Comparison of ENCODE assay signal across 17 cellular contexts in the genomic region with DNA sequence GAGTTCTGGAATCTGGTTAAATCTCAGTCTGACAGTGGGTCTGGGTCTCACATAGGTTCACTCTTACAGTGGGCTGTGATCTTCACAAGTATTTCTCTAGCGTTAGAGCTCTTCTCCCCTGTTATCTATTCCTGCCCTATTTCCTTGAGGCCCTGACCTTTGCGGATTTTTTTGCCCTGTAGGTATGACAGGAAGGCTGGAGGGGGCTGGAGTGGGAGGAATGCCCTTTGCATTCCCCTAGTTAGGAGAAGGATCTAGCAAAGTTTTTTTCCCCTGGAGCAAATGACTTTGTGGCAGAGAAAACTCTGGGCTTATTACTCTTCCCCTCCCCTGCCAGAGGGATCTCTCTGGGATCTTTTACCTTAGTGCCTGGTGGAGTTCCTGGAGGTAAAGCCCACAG. TPM values are rescaled to one million over a fixed set of nuclear protein-coding genes. Genes with fewer than 3 reads are reported as not detected.
A peak's percentile ranks its signal among the peaks of the same experiment; 100 is the strongest.
DNase-seq lines count a peak whose midpoint lies in the region; TF ChIP-seq lines count a peak whose summit lies in the region.
"Had no signal": no experiment of that assay in that cellular context is flagged by ENCODE, and none has a peak within 500 bp of the region (broad histone marks: within the 10 kb centered on the region; RNA-seq: fewer than 3 reads in every experiment).

No MANE protein-coding gene starts in this region.

- H3K79me1 ChIP-seq in mesenchymal stem cell (replicated peaks; ENCODE audit: low read length, poor library complexity, severe bottlenecking), result peaks cover 23% of the 10 kb centered on the region

- no peak overlapping the region for H3K4me3 ChIP-seq in AG04450 (ENCODE audit: low read depth, low read length)
- no peak overlapping the region for H3K4me3 ChIP-seq in HUES48 (ENCODE audit: low read depth, low read length)
- no peak overlapping the region for H3K4me3 ChIP-seq in mesenchymal stem cell (ENCODE audit: insufficient read depth in 1 of 2, low read depth in 1 of 2, low read length in 2 of 2)
- H3K4me3 ChIP-seq: K562, PC-9, SJSA1 had no signal

- no peaks in the 10 kb centered on the region for H3K36me3 ChIP-seq in HUES48 (ENCODE audit: control insufficient read depth, insufficient read depth, low read length)
- no peaks in the 10 kb centered on the region for H3K36me3 ChIP-seq in mesenchymal stem cell (ENCODE audit: control insufficient read depth in 1 of 2, insufficient read depth in 2 of 2, low read depth in 1 of 2, low read length in 2 of 2)
- H3K36me3 ChIP-seq: SJSA1 had no signal

- H2BK12ac ChIP-seq in mesenchymal stem cell (ENCODE audit: low read length in 2 of 2), result no peak overlapping the region

- H3K27me3 ChIP-seq in AG04450 (ENCODE audit: control insufficient read depth, insufficient read depth, low read length) (no peaks in the 10 kb centered on the region), HUES48 (ENCODE audit: control insufficient read depth, insufficient read depth, low read length) (no peaks in the 10 kb centered on the region), mesenchymal stem cell (ENCODE audit: control insufficient read depth in 1 of 2, insufficient read depth in 1 of 2, low read length in 2 of 2) (no peaks in the 10 kb centered on the region)
- H3K27me3 ChIP-seq: SJSA1 had no signal

- H3K14ac ChIP-seq in mesenchymal stem cell (ENCODE audit: low read length in 2 of 2), result no peak overlapping the region

- CTCF ChIA-PET in AG04450 (lab: Charles Lee), result interaction anchor here (0.7 kb wide), 1 partner anchor 42 kb away, joined by 3 read pairs; no protein-coding TSS in a partner anchor

- H3K4me3 Mint-ChIP-seq in brain, result peak overlapping the region in 2 of 5 experiments; percentile 9 to 50

- no peak overlapping the region for H2BK15ac ChIP-seq in mesenchymal stem cell (ENCODE audit: low read depth, poor library complexity, severe bottlenecking)

- peak overlapping the region; percentile 0 for H3K27ac ChIP-seq in AG04450 (ENCODE audit: low read depth, low read length)
- H3K27ac ChIP-seq in HUES48 (ENCODE audit: low read depth, low read length), result peak overlapping the region; percentile 46
- no peak overlapping the region for H3K27ac ChIP-seq in mesenchymal stem cell (ENCODE audit: low read length, poor library complexity, severe bottlenecking)
- H3K27ac ChIP-seq: PC-9, SJSA1 had no signal

- peak overlapping the region; percentile 9 for H2AK5ac ChIP-seq in mesenchymal stem cell (ENCODE audit: low read length, severe bottlenecking)

- POLR2A ChIA-PET in AG04450 (lab: Yijun Ruan, JAX), result no interaction called here

- peaks cover 47% of the 10 kb centered on the region for H3K4me1 ChIP-seq in HUES48 (ENCODE audit: control insufficient read depth, insufficient read depth, low read length)
- H3K4me1 ChIP-seq in mesenchymal stem cell (ENCODE audit: control insufficient read depth, insufficient read depth, low read depth, low read length), result peaks cover 9% of the 10 kb centered on the region

- H3K9me3 Mint-ChIP-seq in brain, result peaks cover 8 to 15% (median 11%) of the 10 kb centered on the region in 5 experiments

- DNase-seq in AG04450 (ENCODE audit: low read depth, low spot score), result no peak
- DNase-seq in mesenchymal stem cell, result no peak
- no peak for DNase-seq in SW 1271 (lab: John Stamatoyannopoulos, UW)
- DNase-seq in medulla oblongata (ENCODE audit: extremely low spot score), result no peak
- DNase-seq in stimulated activated CD4-positive, alpha-beta T cell treated with anti-CD3 and anti-CD28 coated beads, Interleukin-12 subunit alpha, Interleukin-12 subunit beta, amount 100 ng/mL, for 4 hours, result no peak
- no peak for DNase-seq in GDM1 (lab: John Stamatoyannopoulos, UW)
- DNase-seq: C1 segment of cervical spinal cord, DMS 273 treated with DMSO at 0.1 percent for 48 hours, H7, NCI-H1417 treated with DMSO at 0.1 percent for 48 hours, NCI-H2029 treated with DMSO at 0.1 percent for 48 hours, NCI-H774, PC-9 had no signal

- no peak overlapping the region for H4K8ac ChIP-seq in mesenchymal stem cell (ENCODE audit: low read length)

- H3K27ac Mint-ChIP-seq in brain, result peak overlapping the region in 4 of 5 experiments; percentile 15 to 74 (median 72)

- H3K23ac ChIP-seq in mesenchymal stem cell (ENCODE audit: low read length in 2 of 2), result no peak overlapping the region

- H3K9ac ChIP-seq in HUES48 (ENCODE audit: low read depth, low read length) (no peak overlapping the region), mesenchymal stem cell (ENCODE audit: low read length) (no peak overlapping the region)

- H2BK5ac ChIP-seq in mesenchymal stem cell (ENCODE audit: low read depth, low read length, poor library complexity, severe bottlenecking), result no peak overlapping the region

- H3K4me2 ChIP-seq in mesenchymal stem cell (ENCODE audit: low read length, poor library complexity, severe bottlenecking), result no peak overlapping the region
- H3K4me2 ChIP-seq: PC-9 had no signal

- H2AFZ ChIP-seq in mesenchymal stem cell (ENCODE audit: low read depth, low read length), result no peak overlapping the region
- H2AFZ ChIP-seq: PC-9 had no signal

- no peak overlapping the region for H3K4ac ChIP-seq in mesenchymal stem cell (ENCODE audit: low read depth in 1 of 2, low read length in 2 of 2)

- WGBS in mesenchymal stem cell, result 86% methylated on average over 1 of the region's 2 CpGs

- H3K18ac ChIP-seq in mesenchymal stem cell (ENCODE audit: low read depth in 1 of 2, low read length in 2 of 2), result no peak overlapping the region

- H3K9me3 ChIP-seq in AG04450 (ENCODE audit: control insufficient read depth, insufficient read depth, low read length), result no peaks in the 10 kb centered on the region
- 0 out of 2 replicates have a peak, but pooled peaks cover 5% of the 10 kb centered on the region for H3K9me3 ChIP-seq in HUES48 (ENCODE audit: control insufficient read depth, insufficient read depth, low read length)
- H3K9me3 ChIP-seq in mesenchymal stem cell (ENCODE audit: control insufficient read depth, low read length), result no peaks in the 10 kb centered on the region
- H3K9me3 ChIP-seq: SJSA1 had no signal

- TF ChIP-seq CTCF in AG04450 (IDR thresholded peaks at IDR 0.05; ENCODE audit: low read depth, low read length) (no peak), brain (conservative IDR thresholded peaks at IDR 0.05) (no peak)

- no peak overlapping the region for H4K91ac ChIP-seq in mesenchymal stem cell (ENCODE audit: low read length)

- H3K27me3 Mint-ChIP-seq in brain, result peaks cover 3% of the 10 kb centered on the region

- H3K4me1 Mint-ChIP-seq in brain, result peaks cover 64% of the 10 kb centered on the region

- H3K36me3 Mint-ChIP-seq in brain, result peaks cover 43% of the 10 kb centered on the region

- H2BK120ac ChIP-seq in mesenchymal stem cell (ENCODE audit: low read depth, low read length), result no peak overlapping the region

RNA-seq across cellular contexts. Expression of gene GALNT11, which starts 49.2 kb away (rescaled TPM):
- polyA plus RNA-seq in AG04450 (2011; rRNA removed) (33.9 and 37.6 TPM in 2 replicates), brain (ENCODE audit: insufficient read depth, low read depth, low replicate concordance) (23.8 TPM)
- polyA minus RNA-seq in AG04450 (2011; rRNA and poly(A)+ RNA removed), result 15.8 and 16.4 TPM in 2 replicates
- polyA plus RNA-seq in mesenchymal stem cell (2013, experiment 1 of 2), result 36.8 TPM
- polyA plus RNA-seq in mesenchymal stem cell (2013, experiment 2 of 2), result 40.9 TPM
